ENCODE assay signal across 8 cellular contexts in the genomic region with DNA sequence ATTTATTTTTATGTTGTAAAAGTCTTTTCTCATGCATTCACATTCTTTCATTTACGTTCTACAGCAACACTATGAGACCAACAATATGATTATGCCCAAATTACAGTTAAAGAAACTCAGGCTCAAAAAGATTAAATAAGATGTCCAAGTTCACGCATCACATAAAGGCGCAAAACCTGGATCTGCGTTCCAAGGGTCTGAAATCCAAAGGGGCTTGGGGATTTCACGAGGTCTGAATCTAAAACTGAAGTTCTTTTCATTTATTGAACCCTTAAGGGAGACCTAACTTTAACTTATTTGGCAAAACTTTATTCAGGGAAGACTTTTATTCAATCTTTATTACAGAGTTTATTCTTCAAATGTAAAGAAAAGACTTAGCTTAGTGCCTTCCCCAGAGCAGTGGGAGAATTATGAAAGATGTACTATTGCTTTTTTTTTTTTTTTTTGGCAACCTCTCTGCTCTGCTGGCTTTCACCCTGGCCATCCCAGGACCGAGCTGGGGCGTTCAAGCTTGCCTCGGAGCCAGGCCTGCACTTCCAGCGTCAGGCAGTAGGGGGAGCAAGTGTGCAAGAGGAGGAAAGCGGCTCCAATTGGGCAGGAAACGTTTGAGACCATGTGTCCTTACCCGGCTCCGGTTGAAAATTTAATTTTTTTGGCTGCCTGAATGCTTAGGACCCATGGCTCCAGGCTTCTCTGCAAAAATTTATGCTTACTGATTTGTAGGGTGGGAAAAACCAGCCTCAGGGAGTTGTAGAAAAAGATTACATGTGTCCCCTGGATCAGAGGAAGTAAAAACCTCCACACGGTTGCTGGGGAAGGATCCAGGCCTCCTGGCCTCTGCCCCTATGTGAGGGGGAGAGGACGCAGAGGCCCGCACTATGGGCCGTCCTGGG.
DNase-seq lines count a peak whose midpoint lies in the region; ATAC-seq and TF ChIP-seq lines count a peak whose summit lies in the region.

No MANE protein-coding gene starts in this region.

- POLR2A ChIA-PET in activated CD4-positive, alpha-beta memory T cell treated with anti-CD3 and anti-CD28 coated beads for 36 hours (lab: Charles Lee), result interaction anchor here (0.6 to 1.6 kb wide), 7 partner anchors 9 to 409 kb away, joined by 3 to 5 read pairs (median 4); no protein-coding TSS in a partner anchor

- CTCF ChIA-PET in activated CD4-positive, alpha-beta memory T cell treated with anti-CD3 and anti-CD28 coated beads for 36 hours (lab: Charles Lee), result interaction anchor here (0.6 to 3.5 kb wide), 50 partner anchors 10 to 1045 kb away, joined by 3 to 110 read pairs (median 4); no protein-coding TSS in a partner anchor

- H3K27ac Mint-ChIP-seq in activated CD4-positive, alpha-beta memory T cell treated with anti-CD3 and anti-CD28 coated beads for 36 hours, result peak overlapping the region; percentile 85

- peak overlapping the region; percentile 77 for H3K4me3 Mint-ChIP-seq in activated CD4-positive, alpha-beta memory T cell treated with anti-CD3 and anti-CD28 coated beads for 36 hours

- H3K4me1 Mint-ChIP-seq in activated CD4-positive, alpha-beta memory T cell treated with anti-CD3 and anti-CD28 coated beads for 36 hours (ENCODE audit: low read depth), result peaks cover 34% of the 10 kb centered on the region

- peak; percentile 46 for ATAC-seq in GM19324 (IDR thresholded peaks at IDR 0.05; ENCODE audit: low FRiP score, unreplicated experiment)
- peak; percentile 39 for ATAC-seq in HG03565 (IDR thresholded peaks at IDR 0.05; ENCODE audit: unreplicated experiment)

- H3K27ac ChIP-seq in dorsolateral prefrontal cortex, result peak overlapping the region in 58 of 59 donors; percentile 44 to 94 (median 85)

- intact Hi-C loops in activated CD4-positive, alpha-beta memory T cell treated with anti-CD3 and anti-CD28 coated beads for 36 hours (cut with micrococcal nuclease), result loop anchor here (1.0 to 10.0 kb wide), 6 partner anchors 205 to 635 kb away; partner anchors contain the start of genes RELL1 and TLR6
- intact Hi-C loops in dorsolateral prefrontal cortex (cut with DNase I), result loop anchor here (1.0 to 10.0 kb wide), 11 partner anchors 52 to 413 kb away; partner anchors contain the start of gene KLF3 (in 2 of the 2)

- peaks cover 7% of the 10 kb centered on the region for H3K9me3 Mint-ChIP-seq in activated CD4-positive, alpha-beta memory T cell treated with anti-CD3 and anti-CD28 coated beads for 36 hours

- TF ChIP-seq CTCF in AG09319 (IDR thresholded peaks at IDR 0.05; ENCODE audit: low read depth, low read length), result peak; percentile 99
- TF ChIP-seq CTCF in dorsolateral prefrontal cortex (IDR thresholded peaks at IDR 0.05 in 54 of 56, conservative IDR thresholded peaks at IDR 0.05 in 2 of 56; ENCODE audit: low read depth in 1 of 56, partially characterized antibody in 56 of 56), result peak; percentile 86 to 99 (median 97)

- no peaks in the 10 kb centered on the region for H3K27me3 ChIP-seq in dorsolateral prefrontal cortex

- DNase-seq in AG09319 (ENCODE audit: extremely low read depth, low read depth) (peak; percentile 86), NCI-H82 (lab: John Stamatoyannopoulos, UW) (peak; percentile 66), dorsolateral prefrontal cortex (peak; percentile 69 to 90 (median 88)), lung microvascular endothelial cell (ENCODE audit: low read depth in 2 of 2) (peak; percentile 88 to 95)
- DNase-seq in activated CD4-positive, alpha-beta memory T cell treated with anti-CD3 and anti-CD28 coated beads for 36 hours, result peak; percentile 95
- peak; percentile 74 to 97 (median 83) for DNase-seq in stimulated activated CD4-positive, alpha-beta T cell treated with anti-CD3 and anti-CD28 coated beads, TNF-alpha, amount 100 ng/mL, for 1 hour (ENCODE audit: low read depth in 3 of 3, low spot score in 1 of 3)

- no peaks in the 10 kb centered on the region for H3K27me3 Mint-ChIP-seq in activated CD4-positive, alpha-beta memory T cell treated with anti-CD3 and anti-CD28 coated beads for 36 hours

- peaks cover 4% of the 10 kb centered on the region for H3K36me3 Mint-ChIP-seq in activated CD4-positive, alpha-beta memory T cell treated with anti-CD3 and anti-CD28 coated beads for 36 hours

- H3K4me3 ChIP-seq in dorsolateral prefrontal cortex, result peak overlapping the region in 53 of 59 donors; percentile 2 to 61 (median 46)

Comparison
In these comparisons a context has a peak if more than half of its experiments do, and no peak if none do; other contexts are left out.
1. Peak in every context shown above with its lines: DNase-seq, ATAC-seq, H3K4me3 ChIP-seq and H3K27ac ChIP-seq.